ENCODE assay signal across 24 cellular contexts in the genomic region with DNA sequence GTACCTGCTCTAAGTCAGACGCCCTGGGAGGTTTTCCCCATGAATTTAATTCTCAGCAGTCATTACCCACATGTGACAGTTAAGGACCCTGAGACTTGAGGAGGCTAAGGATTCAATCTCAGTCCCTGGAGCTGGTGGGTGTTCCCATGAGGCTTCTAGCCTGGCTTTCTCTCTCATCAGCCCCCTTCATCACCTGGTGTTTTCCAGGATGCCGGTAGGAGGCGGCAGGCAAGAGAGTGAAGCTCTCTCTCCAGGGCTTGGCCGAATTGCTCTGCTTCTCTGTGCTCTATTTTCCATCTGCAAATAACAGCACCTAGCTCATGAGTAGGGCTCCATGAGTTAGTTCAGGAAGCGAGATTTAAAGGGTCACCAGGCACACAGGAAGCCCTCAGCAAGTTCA.
"Had no signal": no experiment of that assay in that cellular context is flagged by ENCODE, and none has a peak within 500 bp of the region (broad histone marks: within the 10 kb centered on the region; RNA-seq: fewer than 3 reads in every experiment).

No MANE protein-coding gene starts in this region.

- DNase-seq: activated CD4-positive, alpha-beta memory T cell treated with anti-CD3 and anti-CD28 coated beads, Interleukin-2, amount 10 ng/mL, durations not matched to agents 7 days and 5 days; activated CD4-positive, alpha-beta T cell treated with anti-CD3 and anti-CD28 coated beads, Interleukin-2, amount 10 ng/mL, durations not matched to agents 24 days and 14 days; activated CD4-positive, CD25-positive, alpha-beta regulatory T cell treated with anti-CD3 and anti-CD28 coated beads, Interleukin-2, amount 50 U/mL, for 72 hours; activated CD8-positive, alpha-beta memory T cell treated with anti-CD3 and anti-CD28 coated beads, Interleukin-2, amount 50 U/mL, for 48 hours; activated gamma-delta T cell treated with Interleukin-2 at 50 U/mL for 16 hours; activated naive CD4-positive, alpha-beta T cell treated with anti-CD3 and anti-CD28 coated beads, Interleukin-2, amount 50 U/mL, for 16 hours; activated T-cell treated with anti-CD3 and anti-CD28 coated beads, Interleukin-2, amount 50 U/mL, for 24 hours; amniotic stem cell; brain microvascular endothelial cell; central memory CD4-positive, alpha-beta T cell; esophagus squamous epithelium; foreskin melanocyte; left cardiac atrium; left ventricle myocardium superior; right lobe of liver; stimulated activated CD4-positive, alpha-beta T cell treated with anti-CD3 and anti-CD28 coated beads, Interleukin-2, amount 100 ng/mL, for 48 hours; stimulated activated naive CD4-positive, alpha-beta T cell treated with Interleukin-2 at 50 U/mL for 16 hours; T1000; WERI-Rb-1 had no signal

- H3K4me1 Mint-ChIP-seq: activated CD4-positive, alpha-beta memory T cell treated with anti-CD3 and anti-CD28 coated beads, Interleukin-2, amount 10 ng/mL, durations not matched to agents 7 days and 5 days; activated T-helper 17 cell treated with anti-CD3 and anti-CD28 coated beads, Interleukin-2, amount 50 U/mL, for 72 hours had no signal

- H3K27me3 Mint-ChIP-seq: activated CD4-positive, alpha-beta memory T cell treated with anti-CD3 and anti-CD28 coated beads, Interleukin-2, amount 10 ng/mL, durations not matched to agents 7 days and 5 days; activated CD4-positive, alpha-beta T cell treated with anti-CD3 and anti-CD28 coated beads, Interleukin-2, amount 10 ng/mL, durations not matched to agents 24 days and 14 days; activated T-cell treated with anti-CD3 and anti-CD28 coated beads, Interleukin-2, amount 50 U/mL, for 24 hours; activated T-helper 17 cell treated with anti-CD3 and anti-CD28 coated beads, Interleukin-2, amount 50 U/mL, for 72 hours had no signal

- H3K36me3 ChIP-seq: brain microvascular endothelial cell, esophagus squamous epithelium, neutrophil, right lobe of liver, WERI-Rb-1 had no signal

- H3K27ac ChIP-seq: brain microvascular endothelial cell, esophagus squamous epithelium, neutrophil, right lobe of liver, tibial nerve, WERI-Rb-1 had no signal

- H3K4me3 ChIP-seq: esophagus squamous epithelium, right lobe of liver, tibial nerve had no signal

- H3K27ac Mint-ChIP-seq: activated CD4-positive, alpha-beta memory T cell treated with anti-CD3 and anti-CD28 coated beads, Interleukin-2, amount 10 ng/mL, durations not matched to agents 7 days and 5 days; activated CD4-positive, alpha-beta T cell treated with anti-CD3 and anti-CD28 coated beads, Interleukin-2, amount 10 ng/mL, durations not matched to agents 24 days and 14 days; activated T-cell treated with anti-CD3 and anti-CD28 coated beads, Interleukin-2, amount 50 U/mL, for 24 hours; activated T-helper 17 cell treated with anti-CD3 and anti-CD28 coated beads, Interleukin-2, amount 50 U/mL, for 72 hours; nephron; T-helper 1 cell treated with Interleukin-12 subunit alpha and Interleukin-12 subunit beta and Interleukin-4 antibody, amounts not matched to agents 30 μg/mL and 1 μg/mL, for 36 hours had no signal

- H3K9me3 ChIP-seq: neutrophil, right lobe of liver had no signal

- H3K4me3 Mint-ChIP-seq: activated CD4-positive, alpha-beta memory T cell treated with anti-CD3 and anti-CD28 coated beads, Interleukin-2, amount 10 ng/mL, durations not matched to agents 7 days and 5 days; activated CD4-positive, alpha-beta T cell treated with anti-CD3 and anti-CD28 coated beads, Interleukin-2, amount 10 ng/mL, durations not matched to agents 24 days and 14 days; activated T-cell treated with anti-CD3 and anti-CD28 coated beads, Interleukin-2, amount 50 U/mL, for 24 hours; activated T-helper 17 cell treated with anti-CD3 and anti-CD28 coated beads, Interleukin-2, amount 50 U/mL, for 72 hours; nephron; T-helper 1 cell treated with Interleukin-12 subunit alpha and Interleukin-12 subunit beta and Interleukin-4 antibody, amounts not matched to agents 30 μg/mL and 1 μg/mL, for 36 hours had no signal

- H3K27me3 ChIP-seq: brain microvascular endothelial cell, esophagus squamous epithelium, neutrophil, right lobe of liver, tibial nerve had no signal

- H3K4me1 ChIP-seq: right lobe of liver had no signal
